7 cellular contexts compared by ENCODE assay signal in the genomic region with DNA sequence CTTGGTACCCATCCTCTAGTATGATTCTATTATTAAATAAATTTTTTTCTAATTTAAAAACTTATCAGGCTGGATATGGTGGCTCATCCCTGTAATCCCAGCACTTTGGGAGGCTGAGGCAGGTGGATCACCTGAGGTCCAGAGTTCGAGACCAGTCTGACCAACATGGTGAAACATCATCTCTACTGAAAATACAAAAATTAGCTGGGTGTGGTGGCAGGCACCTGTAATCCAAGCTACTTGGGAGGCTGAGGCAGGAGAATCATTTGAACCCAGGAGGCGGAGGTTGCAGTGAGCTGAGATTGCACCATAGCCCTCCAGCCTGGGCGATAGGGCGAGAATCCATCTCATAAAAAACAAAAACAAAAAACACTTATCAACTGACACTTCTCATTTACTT.
DNase-seq lines count a peak whose midpoint lies in the region; ATAC-seq, FAIRE-seq and TF ChIP-seq lines count a peak whose summit lies in the region.
"Not testable (repeated sequence)": the region's sequence is repeated elsewhere in the genome, so short reads cannot be mapped to it uniquely, and the experiment has no call there.

No MANE protein-coding gene starts in this region.

- not testable (repeated sequence) for DNase-seq in GM23338 (ENCODE audit: low spot score); WTC11 (ENCODE audit: low spot score); HepG2 (ENCODE audit: low spot score); neural progenitor cell (ENCODE audit: low spot score)

- not testable (repeated sequence) for H3K27me3 ChIP-seq in GM23338 (ENCODE audit: insufficient read depth); HUES48 (ENCODE audit: control insufficient read depth, insufficient read depth, low read length); HepG2 (ENCODE audit: control insufficient read depth in 1 of 2, insufficient read depth in 2 of 2, low read length in 2 of 2); neural progenitor cell; subcutaneous abdominal adipose tissue (ENCODE audit: control insufficient read depth in 5 of 5, insufficient read depth in 4 of 5, low read length in 5 of 5)

- H3K4me3 ChIP-seq in GM23338; HUES48 (ENCODE audit: low read depth, low read length); neural progenitor cell; subcutaneous abdominal adipose tissue (ENCODE audit: low read depth in 1 of 5, low read length in 5 of 5): not testable (repeated sequence)
- H3K4me3 ChIP-seq in HepG2 (replicated peaks in 1 of 3; ENCODE audit: insufficient read depth in 1 of 3, low read depth in 2 of 3, low read length in 3 of 3) = peak overlapping the region in 1 of 3 experiments; percentile 14; a peak in 1 of 6 replicates

- 93% methylated on average over 4 of the region's 4 CpGs for WGBS in HepG2 (ENCODE audit: low lambda C conversion rate)

- H3K4me1 Mint-ChIP-seq in GM23338 = peaks cover 42% of the 10 kb centered on the region
- H3K4me1 Mint-ChIP-seq in WTC11 = peaks cover 47% of the 10 kb centered on the region
- peaks cover 42% of the 10 kb centered on the region for H3K4me1 Mint-ChIP-seq in neural progenitor cell

- not testable (repeated sequence) for ATAC-seq in GM23338, WTC11, HepG2

- H3K36me3 ChIP-seq in GM23338 (ENCODE audit: insufficient read depth); HUES48 (ENCODE audit: control insufficient read depth, insufficient read depth, low read length); HepG2 (replicated peaks in 1 of 2; ENCODE audit: control insufficient read depth in 1 of 2, insufficient read depth in 2 of 2, low read length in 2 of 2); neural progenitor cell; subcutaneous abdominal adipose tissue (ENCODE audit: control insufficient read depth in 5 of 5, insufficient read depth in 5 of 5, low read length in 5 of 5): not testable (repeated sequence)

- not testable (repeated sequence) for H3K27me3 Mint-ChIP-seq in GM23338 (ENCODE audit: insufficient read depth, low read depth, poor library complexity); WTC11 (ENCODE audit: low read depth); neural progenitor cell (ENCODE audit: insufficient read depth, low read depth)

- in situ Hi-C loops in HepG2 (cut with HindIII; ENCODE audit: extremely low pct_ligation_motif_present, low pct_unique_long_range_greater_than_20kb) = not testable (repeated sequence)

- TF ChIP-seq POLR2A in HepG2 (IDR thresholded peaks at IDR 0.05; ENCODE audit: insufficient read depth in 1 of 2, low read depth in 2 of 2, low read length in 2 of 2) = not testable (repeated sequence)

- not testable (repeated sequence) for H3K9ac ChIP-seq in HUES48 (ENCODE audit: low read depth, low read length); neural progenitor cell; subcutaneous abdominal adipose tissue (ENCODE audit: low read length in 5 of 5)
- H3K9ac ChIP-seq in HepG2 (ENCODE audit: insufficient read depth, low read depth, low read length) = peak overlapping the region; percentile 74

- intact Hi-C loops in HepG2 (cut with micrococcal nuclease; ENCODE audit: unreplicated experiment) = loop anchor here (1.0 to 5.0 kb wide), 3 partner anchors 8 to 641 kb away; no protein-coding TSS in a partner anchor

- H3F3A ChIP-seq in GM23338 (replicated peaks; ENCODE audit: low read depth) = not testable (repeated sequence)
- H3F3A ChIP-seq in neural progenitor cell (ENCODE audit: low read depth) = peaks cover 15% of the 10 kb centered on the region

- CTCF ChIA-PET in WTC11 (lab: Charles Lee); HepG2 (lab: Yijun Ruan, JAX; ENCODE audit: low intra/inter-chr PET ratio, low total read pairs): not testable (repeated sequence)

- not testable (repeated sequence) for H3K4me3 Mint-ChIP-seq in GM23338, WTC11, neural progenitor cell

- H3K27ac Mint-ChIP-seq in GM23338 = 0 out of 2 replicates have a peak overlapping the region, but pooled peaks have one; percentile 31
- peak overlapping the region; percentile 98 for H3K27ac Mint-ChIP-seq in WTC11
- H3K27ac Mint-ChIP-seq in neural progenitor cell = not testable (repeated sequence)

- H3K9me3 Mint-ChIP-seq in GM23338, WTC11, neural progenitor cell: not testable (repeated sequence)

- not testable (repeated sequence) for H3K9me2 ChIP-seq in GM23338 (ENCODE audit: insufficient read depth)

- H3K4me1 ChIP-seq in GM23338 (ENCODE audit: insufficient read depth) (peaks cover 26% of the 10 kb centered on the region), HUES48 (ENCODE audit: control insufficient read depth, insufficient read depth, low read length) (peaks cover 39% of the 10 kb centered on the region), HepG2 (ENCODE audit: insufficient read depth, low read length) (peaks cover 66% of the 10 kb centered on the region), neural progenitor cell (peaks cover 41% of the 10 kb centered on the region), subcutaneous abdominal adipose tissue (ENCODE audit: control insufficient read depth in 5 of 5, insufficient read depth in 5 of 5, low read length in 5 of 5) (peaks cover 0 to 12% (median 0%) of the 10 kb centered on the region in 5 donors)

- not testable (repeated sequence) for H3K79me2 ChIP-seq in GM23338 (replicated peaks; ENCODE audit: insufficient read depth); HepG2 (ENCODE audit: insufficient read depth, low read length); neural progenitor cell (ENCODE audit: low read depth)

- TF ChIP-seq RAD21 in HepG2 (CRISPR knock-in tag; IDR thresholded peaks at IDR 0.05) = not testable (repeated sequence)

- not testable (repeated sequence) for H3K9me3 ChIP-seq in HUES48 (ENCODE audit: control insufficient read depth, insufficient read depth, low read length); HepG2 (ENCODE audit: low read length); neural progenitor cell (ENCODE audit: low read depth); subcutaneous abdominal adipose tissue (ENCODE audit: control insufficient read depth in 5 of 5, low read length in 5 of 5)

- H3K27ac ChIP-seq in 22Rv1 (peak overlapping the region; percentile 5; the same call in 1 of the 2 replicates), GM23338 (ENCODE audit: low read depth) (peak overlapping the region; percentile 94), HUES48 (ENCODE audit: low read depth, low read length) (peak overlapping the region; percentile 84), HepG2 (ENCODE audit: extremely low read length, insufficient read depth, low read length) (peak overlapping the region; percentile 97), neural progenitor cell (peak overlapping the region; percentile 84), subcutaneous abdominal adipose tissue (ENCODE audit: low read depth, low read length) (peak overlapping the region; percentile 73)

- not testable (repeated sequence) for H2AFZ ChIP-seq in GM23338; HepG2 (ENCODE audit: low read length); neural progenitor cell (replicated peaks)

- TF ChIP-seq CTCF in 22Rv1 (IDR thresholded peaks at IDR 0.05); GM23338 (conservative IDR thresholded peaks at IDR 0.05; ENCODE audit: low read depth in 2 of 2); WTC11 (IDR thresholded peaks at IDR 0.05); HepG2 (CRISPR knock-in tag; IDR thresholded peaks at IDR 0.05); neural progenitor cell (IDR thresholded peaks at IDR 0.05): not testable (repeated sequence)

- POLR2A ChIA-PET in WTC11 (lab: Charles Lee) = not testable (repeated sequence)
- POLR2A ChIA-PET in HepG2 (lab: Yijun Ruan, JAX) = interaction anchor here (0.7 to 1.9 kb wide), 9 partner anchors 8 to 640 kb away, joined by 3 to 26 read pairs (median 7); partner anchors contain the start of gene IRS1

- not testable (repeated sequence) for TF ChIP-seq EP300 in HepG2 (IDR thresholded peaks at IDR 0.05; ENCODE audit: low read depth in 2 of 2, low read length in 2 of 2); HepG2 (CRISPR knock-in tag; IDR thresholded peaks at IDR 0.05; ENCODE audit: borderline replicate concordance)

- not testable (repeated sequence) for FAIRE-seq in HepG2 (lab: Jason Lieb, UNC)

- BruUV-seq in HepG2 (replicated peaks; lab: Mats Ljungman, UMichigan) = not testable (repeated sequence)

- H3K36me3 Mint-ChIP-seq in GM23338 (ENCODE audit: low read depth); WTC11; neural progenitor cell: not testable (repeated sequence)

- H4K20me1 ChIP-seq in GM23338 (replicated peaks; ENCODE audit: insufficient read depth); HepG2 (ENCODE audit: insufficient read depth, low read length); neural progenitor cell (ENCODE audit: low read depth): not testable (repeated sequence)

- H3K4me2 ChIP-seq in GM23338 (peak overlapping the region; percentile 64; the same call in 1 of the 2 replicates), HepG2 (ENCODE audit: low read depth, low read length) (peak overlapping the region; percentile 57)
- not testable (repeated sequence) for H3K4me2 ChIP-seq in neural progenitor cell

TF ChIP-seq in HepG2, 621 proteins besides CTCF, POLR2A, EP300 and RAD21 (continues in another document):
- TF ChIP-seq ZMYM2 (CRISPR knock-in tag; IDR thresholded peaks at IDR 0.05) (0 out of 2 replicates have a peak, but pooled peaks have one; percentile 22), SALL1 (CRISPR knock-in tag; IDR thresholded peaks at IDR 0.05) (peak; percentile 17; the same call in 1 of the 2 replicates), ZNF460 (CRISPR knock-in tag; IDR thresholded peaks at IDR 0.05; ENCODE audit: borderline replicate concordance) (peak; percentile 59; the same call in 1 of the 2 replicates), ZMYM3 (CRISPR knock-in tag; IDR thresholded peaks at IDR 0.05) (0 out of 2 replicates have a peak, but pooled peaks have one; percentile 32), CHD4 (IDR thresholded peaks at IDR 0.05; ENCODE audit: borderline replicate concordance, low read length) (peak; percentile 69; the same call in 1 of the 2 replicates), ZNF644 (CRISPR knock-in tag; IDR thresholded peaks at IDR 0.05; ENCODE audit: low read depth) (0 out of 2 replicates have a peak, but pooled peaks have one; percentile 15)

Comparison
In these comparisons a context has a peak if more than half of its experiments do, and no peak if none do; other contexts are left out.
1. H3K27ac ChIP-seq: peak in every context shown above with its lines; median percentile 97 in HepG2; 94 in GM23338; 84 in HUES48; 84 in neural progenitor cell; 73 in subcutaneous abdominal adipose tissue; 5 in 22Rv1.